1 cellular context compared by ENCODE assay signal in the genomic region with DNA sequence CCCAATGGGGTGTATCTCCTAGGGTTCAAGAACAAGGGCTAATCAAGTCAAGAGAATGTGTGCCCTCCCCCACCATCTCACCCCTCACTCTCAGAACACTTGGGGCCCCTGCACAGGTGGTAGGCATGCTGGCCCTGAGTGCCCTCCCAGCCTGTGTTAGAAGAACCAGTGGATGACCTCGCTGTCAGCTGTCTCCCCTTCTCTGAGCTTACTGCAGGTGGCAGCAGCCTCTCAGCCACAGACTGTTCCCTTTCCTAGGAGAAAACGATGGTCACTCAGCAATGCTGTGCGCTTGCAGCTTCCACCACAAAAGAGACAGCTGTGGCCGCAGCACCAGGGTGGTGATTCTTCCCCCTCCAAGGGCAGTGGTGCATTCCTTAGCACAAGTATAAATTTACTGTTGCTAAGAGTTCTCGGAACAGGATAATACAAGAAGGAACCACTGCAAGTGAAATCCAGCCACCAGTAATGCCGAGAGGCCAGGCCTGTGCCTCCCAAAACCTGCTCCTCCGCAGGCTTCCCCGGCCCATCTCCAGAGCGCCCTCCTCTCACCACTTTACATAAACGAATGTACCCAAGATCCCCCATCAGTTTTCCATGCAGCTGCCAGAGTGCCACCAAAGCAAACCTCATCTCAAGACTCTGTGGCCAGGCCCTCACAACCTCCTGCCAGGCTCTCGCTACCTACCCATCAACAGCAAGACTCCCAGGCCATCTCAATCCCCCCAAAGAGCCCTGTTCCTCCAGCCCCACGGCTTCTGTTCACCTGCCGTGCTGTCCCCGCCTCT.
TF ChIP-seq lines count a peak whose summit lies in the region.

No MANE protein-coding gene starts in this region.

TF ChIP-seq in HepG2, 621 proteins besides CTCF, POLR2A, EP300 and RAD21 (continued from another document and continues in another):
- TF ChIP-seq, protein P1, sequence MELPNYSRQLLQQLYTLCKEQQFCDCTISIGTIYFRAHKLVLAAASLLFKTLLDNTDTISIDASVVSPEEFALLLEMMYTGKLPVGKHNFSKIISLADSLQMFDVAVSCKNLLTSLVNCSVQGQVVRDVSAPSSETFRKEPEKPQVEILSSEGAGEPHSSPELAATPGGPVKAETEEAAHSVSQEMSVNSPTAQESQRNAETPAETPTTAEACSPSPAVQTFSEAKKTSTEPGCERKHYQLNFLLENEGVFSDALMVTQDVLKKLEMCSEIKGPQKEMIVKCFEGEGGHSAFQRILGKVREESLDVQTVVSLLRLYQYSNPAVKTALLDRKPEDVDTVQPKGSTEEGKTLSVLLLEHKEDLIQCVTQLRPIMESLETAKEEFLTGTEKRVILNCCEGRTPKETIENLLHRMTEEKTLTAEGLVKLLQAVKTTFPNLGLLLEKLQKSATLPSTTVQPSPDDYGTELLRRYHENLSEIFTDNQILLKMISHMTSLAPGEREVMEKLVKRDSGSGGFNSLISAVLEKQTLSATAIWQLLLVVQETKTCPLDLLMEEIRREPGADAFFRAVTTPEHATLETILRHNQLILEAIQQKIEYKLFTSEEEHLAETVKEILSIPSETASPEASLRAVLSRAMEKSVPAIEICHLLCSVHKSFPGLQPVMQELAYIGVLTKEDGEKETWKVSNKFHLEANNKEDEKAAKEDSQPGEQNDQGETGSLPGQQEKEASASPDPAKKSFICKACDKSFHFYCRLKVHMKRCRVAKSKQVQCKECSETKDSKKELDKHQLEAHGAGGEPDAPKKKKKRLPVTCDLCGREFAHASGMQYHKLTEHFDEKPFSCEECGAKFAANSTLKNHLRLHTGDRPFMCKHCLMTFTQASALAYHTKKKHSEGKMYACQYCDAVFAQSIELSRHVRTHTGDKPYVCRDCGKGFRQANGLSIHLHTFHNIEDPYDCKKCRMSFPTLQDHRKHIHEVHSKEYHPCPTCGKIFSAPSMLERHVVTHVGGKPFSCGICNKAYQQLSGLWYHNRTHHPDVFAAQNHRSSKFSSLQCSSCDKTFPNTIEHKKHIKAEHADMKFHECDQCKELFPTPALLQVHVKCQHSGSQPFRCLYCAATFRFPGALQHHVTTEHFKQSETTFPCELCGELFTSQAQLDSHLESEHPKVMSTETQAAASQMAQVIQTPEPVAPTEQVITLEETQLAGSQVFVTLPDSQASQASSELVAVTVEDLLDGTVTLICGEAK (IDR thresholded peaks at IDR 0.05): no peak
- TF ChIP-seq, protein P1 (CRISPR knock-in tag; IDR thresholded peaks at IDR 0.05): peak; percentile 37; the same call in 1 of the 2 replicates
- no peak for TF ChIP-seq ISL2 (CRISPR knock-in tag; IDR thresholded peaks at IDR 0.05)
- TF ChIP-seq ZNF34 (CRISPR knock-in tag; IDR thresholded peaks at IDR 0.05; ENCODE audit: borderline replicate concordance): no peak
- TF ChIP-seq, protein P2, sequence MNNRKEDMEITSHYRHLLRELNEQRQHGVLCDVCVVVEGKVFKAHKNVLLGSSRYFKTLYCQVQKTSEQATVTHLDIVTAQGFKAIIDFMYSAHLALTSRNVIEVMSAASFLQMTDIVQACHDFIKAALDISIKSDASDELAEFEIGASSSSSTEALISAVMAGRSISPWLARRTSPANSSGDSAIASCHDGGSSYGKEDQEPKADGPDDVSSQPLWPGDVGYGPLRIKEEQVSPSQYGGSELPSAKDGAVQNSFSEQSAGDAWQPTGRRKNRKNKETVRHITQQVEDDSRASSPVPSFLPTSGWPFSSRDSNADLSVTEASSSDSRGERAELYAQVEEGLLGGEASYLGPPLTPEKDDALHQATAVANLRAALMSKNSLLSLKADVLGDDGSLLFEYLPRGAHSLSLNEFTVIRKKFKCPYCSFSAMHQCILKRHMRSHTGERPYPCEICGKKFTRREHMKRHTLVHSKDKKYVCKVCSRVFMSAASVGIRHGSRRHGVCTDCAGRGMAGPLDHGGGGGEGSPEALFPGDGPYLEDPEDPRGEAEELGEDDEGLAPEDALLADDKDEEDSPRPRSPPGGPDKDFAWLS (CRISPR knock-in tag; IDR thresholded peaks at IDR 0.05; ENCODE audit: borderline replicate concordance): no peak
- TF ChIP-seq FLYWCH1 (CRISPR knock-in tag; IDR thresholded peaks at IDR 0.05): no peak
- no peak for TF ChIP-seq U2AF1 (optimal IDR thresholded peaks at IDR 0.05; ENCODE audit: low read depth, low read length)
- no peak for TF ChIP-seq NFE2L1 (CRISPR knock-in tag; IDR thresholded peaks at IDR 0.05; ENCODE audit: borderline replicate concordance)
- no peak for TF ChIP-seq MED8 (CRISPR knock-in tag; IDR thresholded peaks at IDR 0.05; ENCODE audit: insufficient replicate concordance)
- TF ChIP-seq, protein P3, sequence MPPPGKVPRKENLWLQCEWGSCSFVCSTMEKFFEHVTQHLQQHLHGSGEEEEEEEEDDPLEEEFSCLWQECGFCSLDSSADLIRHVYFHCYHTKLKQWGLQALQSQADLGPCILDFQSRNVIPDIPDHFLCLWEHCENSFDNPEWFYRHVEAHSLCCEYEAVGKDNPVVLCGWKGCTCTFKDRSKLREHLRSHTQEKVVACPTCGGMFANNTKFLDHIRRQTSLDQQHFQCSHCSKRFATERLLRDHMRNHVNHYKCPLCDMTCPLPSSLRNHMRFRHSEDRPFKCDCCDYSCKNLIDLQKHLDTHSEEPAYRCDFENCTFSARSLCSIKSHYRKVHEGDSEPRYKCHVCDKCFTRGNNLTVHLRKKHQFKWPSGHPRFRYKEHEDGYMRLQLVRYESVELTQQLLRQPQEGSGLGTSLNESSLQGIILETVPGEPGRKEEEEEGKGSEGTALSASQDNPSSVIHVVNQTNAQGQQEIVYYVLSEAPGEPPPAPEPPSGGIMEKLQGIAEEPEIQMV (CRISPR knock-in tag; IDR thresholded peaks at IDR 0.05; ENCODE audit: low read depth): no peak
- TF ChIP-seq SIX1 (CRISPR knock-in tag; IDR thresholded peaks at IDR 0.05; ENCODE audit: borderline replicate concordance): no peak
- no peak for TF ChIP-seq ZNF274 (CRISPR knock-in tag; IDR thresholded peaks at IDR 0.05)
- TF ChIP-seq SP4 (CRISPR knock-in tag; IDR thresholded peaks at IDR 0.05): no peak
- no peak for TF ChIP-seq ZNF343 (CRISPR knock-in tag; IDR thresholded peaks at IDR 0.05)
- TF ChIP-seq, protein P4, sequence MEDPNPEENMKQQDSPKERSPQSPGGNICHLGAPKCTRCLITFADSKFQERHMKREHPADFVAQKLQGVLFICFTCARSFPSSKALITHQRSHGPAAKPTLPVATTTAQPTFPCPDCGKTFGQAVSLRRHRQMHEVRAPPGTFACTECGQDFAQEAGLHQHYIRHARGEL (CRISPR knock-in tag; IDR thresholded peaks at IDR 0.05): no peak
- no peak for TF ChIP-seq HMG20B (CRISPR knock-in tag; conservative IDR thresholded peaks at IDR 0.05)
- TF ChIP-seq ZNF615 (CRISPR knock-in tag; IDR thresholded peaks at IDR 0.05; ENCODE audit: borderline replicate concordance): no peak
- TF ChIP-seq TEAD2 (CRISPR knock-in tag; IDR thresholded peaks at IDR 0.05): no peak
- no peak for TF ChIP-seq PCBP1 (IDR thresholded peaks at IDR 0.05; ENCODE audit: borderline replicate concordance, low read depth, low read length)
- no peak for TF ChIP-seq ZNF713 (CRISPR knock-in tag; IDR thresholded peaks at IDR 0.05)
- TF ChIP-seq JUN (CRISPR knock-in tag; IDR thresholded peaks at IDR 0.05): no peak
- no peak for TF ChIP-seq NFYC (CRISPR knock-in tag; IDR thresholded peaks at IDR 0.05)
- TF ChIP-seq PHB2 (IDR thresholded peaks at IDR 0.05; ENCODE audit: partially characterized antibody): no peak
- TF ChIP-seq, protein P5, sequence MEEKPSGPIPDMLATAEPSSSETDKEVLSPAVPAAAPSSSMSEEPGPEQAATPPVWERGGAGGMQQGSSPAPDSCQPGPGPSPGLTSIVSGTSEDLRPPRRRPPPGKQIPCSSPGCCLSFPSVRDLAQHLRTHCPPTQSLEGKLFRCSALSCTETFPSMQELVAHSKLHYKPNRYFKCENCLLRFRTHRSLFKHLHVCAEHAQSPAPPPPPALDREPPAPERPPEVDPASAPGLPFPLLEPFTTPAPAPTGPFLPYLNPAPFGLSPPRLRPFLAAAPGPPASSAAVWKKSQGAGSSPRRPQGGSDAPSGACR (CRISPR knock-in tag; IDR thresholded peaks at IDR 0.05): no peak
- TF ChIP-seq, protein P6, sequence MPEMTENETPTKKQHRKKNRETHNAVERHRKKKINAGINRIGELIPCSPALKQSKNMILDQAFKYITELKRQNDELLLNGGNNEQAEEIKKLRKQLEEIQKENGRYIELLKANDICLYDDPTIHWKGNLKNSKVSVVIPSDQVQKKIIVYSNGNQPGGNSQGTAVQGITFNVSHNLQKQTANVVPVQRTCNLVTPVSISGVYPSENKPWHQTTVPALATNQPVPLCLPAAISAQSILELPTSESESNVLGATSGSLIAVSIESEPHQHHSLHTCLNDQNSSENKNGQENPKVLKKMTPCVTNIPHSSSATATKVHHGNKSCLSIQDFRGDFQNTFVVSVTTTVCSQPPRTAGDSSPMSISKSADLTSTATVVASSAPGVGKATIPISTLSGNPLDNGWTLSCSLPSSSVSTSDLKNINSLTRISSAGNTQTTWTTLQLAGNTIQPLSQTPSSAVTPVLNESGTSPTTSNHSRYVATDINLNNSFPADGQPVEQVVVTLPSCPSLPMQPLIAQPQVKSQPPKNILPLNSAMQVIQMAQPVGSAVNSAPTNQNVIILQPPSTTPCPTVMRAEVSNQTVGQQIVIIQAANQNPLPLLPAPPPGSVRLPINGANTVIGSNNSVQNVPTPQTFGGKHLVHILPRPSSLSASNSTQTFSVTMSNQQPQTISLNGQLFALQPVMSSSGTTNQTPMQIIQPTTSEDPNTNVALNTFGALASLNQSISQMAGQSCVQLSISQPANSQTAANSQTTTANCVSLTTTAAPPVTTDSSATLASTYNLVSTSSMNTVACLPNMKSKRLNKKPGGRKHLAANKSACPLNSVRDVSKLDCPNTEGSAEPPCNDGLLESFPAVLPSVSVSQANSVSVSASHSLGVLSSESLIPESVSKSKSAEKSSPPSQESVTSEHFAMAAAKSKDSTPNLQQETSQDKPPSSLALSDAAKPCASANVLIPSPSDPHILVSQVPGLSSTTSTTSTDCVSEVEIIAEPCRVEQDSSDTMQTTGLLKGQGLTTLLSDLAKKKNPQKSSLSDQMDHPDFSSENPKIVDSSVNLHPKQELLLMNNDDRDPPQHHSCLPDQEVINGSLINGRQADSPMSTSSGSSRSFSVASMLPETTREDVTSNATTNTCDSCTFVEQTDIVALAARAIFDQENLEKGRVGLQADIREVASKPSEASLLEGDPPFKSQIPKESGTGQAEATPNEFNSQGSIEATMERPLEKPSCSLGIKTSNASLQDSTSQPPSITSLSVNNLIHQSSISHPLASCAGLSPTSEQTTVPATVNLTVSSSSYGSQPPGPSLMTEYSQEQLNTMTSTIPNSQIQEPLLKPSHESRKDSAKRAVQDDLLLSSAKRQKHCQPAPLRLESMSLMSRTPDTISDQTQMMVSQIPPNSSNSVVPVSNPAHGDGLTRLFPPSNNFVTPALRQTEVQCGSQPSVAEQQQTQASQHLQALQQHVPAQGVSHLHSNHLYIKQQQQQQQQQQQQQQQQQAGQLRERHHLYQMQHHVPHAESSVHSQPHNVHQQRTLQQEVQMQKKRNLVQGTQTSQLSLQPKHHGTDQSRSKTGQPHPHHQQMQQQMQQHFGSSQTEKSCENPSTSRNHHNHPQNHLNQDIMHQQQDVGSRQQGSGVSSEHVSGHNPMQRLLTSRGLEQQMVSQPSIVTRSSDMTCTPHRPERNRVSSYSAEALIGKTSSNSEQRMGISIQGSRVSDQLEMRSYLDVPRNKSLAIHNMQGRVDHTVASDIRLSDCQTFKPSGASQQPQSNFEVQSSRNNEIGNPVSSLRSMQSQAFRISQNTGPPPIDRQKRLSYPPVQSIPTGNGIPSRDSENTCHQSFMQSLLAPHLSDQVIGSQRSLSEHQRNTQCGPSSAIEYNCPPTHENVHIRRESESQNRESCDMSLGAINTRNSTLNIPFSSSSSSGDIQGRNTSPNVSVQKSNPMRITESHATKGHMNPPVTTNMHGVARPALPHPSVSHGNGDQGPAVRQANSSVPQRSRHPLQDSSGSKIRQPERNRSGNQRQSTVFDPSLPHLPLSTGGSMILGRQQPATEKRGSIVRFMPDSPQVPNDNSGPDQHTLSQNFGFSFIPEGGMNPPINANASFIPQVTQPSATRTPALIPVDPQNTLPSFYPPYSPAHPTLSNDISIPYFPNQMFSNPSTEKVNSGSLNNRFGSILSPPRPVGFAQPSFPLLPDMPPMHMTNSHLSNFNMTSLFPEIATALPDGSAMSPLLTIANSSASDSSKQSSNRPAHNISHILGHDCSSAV (CRISPR knock-in tag; IDR thresholded peaks at IDR 0.05; ENCODE audit: borderline replicate concordance): no peak
- TF ChIP-seq NFE2 (CRISPR knock-in tag; IDR thresholded peaks at IDR 0.05): no peak
- no peak for TF ChIP-seq FOXJ3 (CRISPR knock-in tag; IDR thresholded peaks at IDR 0.05; ENCODE audit: borderline replicate concordance)
- TF ChIP-seq ZNF616 (CRISPR knock-in tag; IDR thresholded peaks at IDR 0.05; ENCODE audit: low read depth): no peak
- no peak for TF ChIP-seq ZNF317 (CRISPR knock-in tag; IDR thresholded peaks at IDR 0.05)
- no peak for TF ChIP-seq SNAPC2 (CRISPR knock-in tag; IDR thresholded peaks at IDR 0.05)
- no peak for TF ChIP-seq POLR2AphosphoS5 (IDR thresholded peaks at IDR 0.05; ENCODE audit: low read depth, low read length)
- no peak for TF ChIP-seq ZNF614 (CRISPR knock-in tag; IDR thresholded peaks at IDR 0.05; ENCODE audit: borderline replicate concordance)
- no peak for TF ChIP-seq JARID2 (CRISPR knock-in tag; IDR thresholded peaks at IDR 0.05; ENCODE audit: insufficient replicate concordance)
- no peak for TF ChIP-seq SP5 (CRISPR knock-in tag; IDR thresholded peaks at IDR 0.05; ENCODE audit: borderline replicate concordance, low read depth)
